Comparison of ENCODE assay signal across 16 cellular contexts in genomic region chr15:22956257-22956979, GRCh38. TPM values are rescaled to one million over a fixed set of nuclear protein-coding genes. Genes with fewer than 3 reads are reported as not detected.
DNase-seq lines count a peak whose midpoint lies in the region; ATAC-seq and TF ChIP-seq lines count a peak whose summit lies in the region.
"Had no signal": no experiment of that assay in that cellular context is flagged by ENCODE, and none has a peak within 500 bp of the region (broad histone marks: within the 10 kb centered on the region; RNA-seq: fewer than 3 reads in every experiment).

No MANE protein-coding gene starts in this region.

- TF ChIP-seq CTCF in cardiac fibroblast (IDR thresholded peaks at IDR 0.05; ENCODE audit: low read depth, low read length) = no peak
- no peak for TF ChIP-seq CTCF in left ventricle myocardium inferior (IDR thresholded peaks at IDR 0.05; ENCODE audit: borderline replicate concordance)
- TF ChIP-seq CTCF in foreskin keratinocyte (conservative IDR thresholded peaks at IDR 0.05) = no peak
- TF ChIP-seq CTCF in esophagus muscularis mucosa (IDR thresholded peaks at IDR 0.05) = no peak
- TF ChIP-seq CTCF in natural killer cell (IDR thresholded peaks at IDR 0.05) = no peak

- H3K4me3 ChIP-seq in H7 (ENCODE audit: insufficient read depth, low read depth, low read length) (no peak overlapping the region), cardiac fibroblast (replicated peaks in 1 of 2; ENCODE audit: low read depth in 2 of 2, low read length in 2 of 2) (no peak overlapping the region), left ventricle myocardium inferior (no peak overlapping the region), esophagus muscularis mucosa (no peak overlapping the region)

- intact Hi-C loops in left ventricle myocardium inferior (cut with micrococcal nuclease) (no loop called here), posterior vena cava (cut with DNase I) (no loop called here), esophagus muscularis mucosa (cut with DNase I) (no loop called here), natural killer cell (cut with micrococcal nuclease) (no loop called here)

- H3K4me1 ChIP-seq in left ventricle myocardium inferior (peaks cover 94% of the 10 kb centered on the region), foreskin keratinocyte (no peaks in the 10 kb centered on the region), esophagus muscularis mucosa (peaks cover 57 to 96% (median 85%) of the 10 kb centered on the region in 4 donors)

- 47% methylated on average over 15 of the region's 16 CpGs for WGBS in esophagus muscularis mucosa

- no peaks in the 10 kb centered on the region for H3K36me3 ChIP-seq in H7 (replicated peaks; ENCODE audit: control insufficient read depth, insufficient read depth, low read length)
- H3K36me3 ChIP-seq in left ventricle myocardium inferior = no peaks in the 10 kb centered on the region
- no peaks in the 10 kb centered on the region for H3K36me3 ChIP-seq in esophagus muscularis mucosa

- H3K27me3 ChIP-seq in H7 (ENCODE audit: control insufficient read depth, insufficient read depth, low read length) (no peaks in the 10 kb centered on the region), left ventricle myocardium inferior (ENCODE audit: low read depth) (no peaks in the 10 kb centered on the region), foreskin keratinocyte (no peaks in the 10 kb centered on the region), esophagus muscularis mucosa (no peaks in the 10 kb centered on the region)

- no peaks in the 10 kb centered on the region for H3K9me3 ChIP-seq in left ventricle myocardium inferior (replicated peaks)
- no peaks in the 10 kb centered on the region for H3K9me3 ChIP-seq in esophagus muscularis mucosa

- H3K27me3 Mint-ChIP-seq in natural killer cell (ENCODE audit: low read depth in 2 of 2) = no peaks in the 10 kb centered on the region
- H3K27me3 Mint-ChIP-seq: central memory CD8-positive, alpha-beta T cell had no signal

- H3K4me1 Mint-ChIP-seq in natural killer cell = peaks cover 0 to 4% of the 10 kb centered on the region in 2 donors
- H3K4me1 Mint-ChIP-seq: central memory CD8-positive, alpha-beta T cell had no signal

- H3K27ac ChIP-seq in left ventricle myocardium inferior (replicated peaks) (peak overlapping the region; percentile 71), foreskin keratinocyte (no peak overlapping the region), esophagus muscularis mucosa (replicated peaks in 1 of 4) (peak overlapping the region in 2 of 4 donors; percentile 7 to 23)

- no peak overlapping the region for H3K27ac Mint-ChIP-seq in natural killer cell

- H3K4me3 Mint-ChIP-seq in natural killer cell = no peak overlapping the region
- H3K4me3 Mint-ChIP-seq: central memory CD8-positive, alpha-beta T cell had no signal

- peak; percentile 26 for DNase-seq in H7
- DNase-seq in cardiac fibroblast (ENCODE audit: low read depth in 2 of 2) = peak; percentile 51 to 64
- no peak for DNase-seq in left ventricle myocardium inferior
- DNase-seq in posterior vena cava (ENCODE audit: low spot score) = peak; percentile 81
- no peak for DNase-seq in foreskin keratinocyte
- no peak for DNase-seq in esophagus muscularis mucosa (ENCODE audit: extremely low spot score)
- DNase-seq in stimulated activated CD4-positive, alpha-beta T cell treated with anti-CD3 and anti-CD28 coated beads, Interleukin-4, amount 100 ng/mL, for 24 hours = no peak
- DNase-seq in natural killer cell = no peak
- DNase-seq: activated CD4-positive, alpha-beta T cell treated with anti-CD3 and anti-CD28 coated beads, Interleukin-2, amount 50 U/mL, for 48 hours; activated effector memory CD4-positive, alpha-beta T cell treated with anti-CD3 and anti-CD28 coated beads, Interleukin-2, amount 50 U/mL, for 16 hours; DND-41; foreskin fibroblast; kidney; MM.1S; NCI-H446 had no signal

- no peaks in the 10 kb centered on the region for H3K36me3 Mint-ChIP-seq in natural killer cell

- H3K9me3 Mint-ChIP-seq in natural killer cell = no peaks in the 10 kb centered on the region
- H3K9me3 Mint-ChIP-seq: central memory CD8-positive, alpha-beta T cell had no signal

- ATAC-seq in foreskin keratinocyte (no peak), natural killer cell (no peak)

- TF ChIP-seq POLR2A in esophagus muscularis mucosa (IDR thresholded peaks at IDR 0.05; ENCODE audit: low read depth) = no peak

- no peak for TF ChIP-seq EP300 in esophagus muscularis mucosa (IDR thresholded peaks at IDR 0.05)

RNA-seq across cellular contexts. Expression of gene CYFIP1, which starts 23.8 kb away (rescaled TPM):
- total RNA-seq in H7 (2014; rRNA removed; shearing (Covaris generic)) = 84.2 and 85.7 TPM in 2 replicates
- total RNA-seq in left ventricle myocardium inferior (24.1 TPM), posterior vena cava (100 to 1,000 TPM; 116 to 119 TPM), foreskin keratinocyte (92.8 and 95.7 TPM in 2 replicates), esophagus muscularis mucosa (100 to 1,000 TPM in 2 of 4 donors, 10 to 100 TPM in 2; 86.8 to 131 (median 105) TPM), natural killer cell (1 to 10 TPM; 6.4 to 9.2 (median 8.8) TPM)
- polyA plus RNA-seq in foreskin keratinocyte = 35.0 and 39.5 TPM in 2 replicates

Comparison
In these comparisons a context has a peak if more than half of its experiments do, and no peak if none do; other contexts are left out.
1. DNase-seq: peak in H7 (single experiment), cardiac fibroblast (2 of 2) and posterior vena cava (single experiment); none in left ventricle myocardium inferior (single experiment), foreskin keratinocyte (0 of 2), esophagus muscularis mucosa (single experiment), stimulated activated CD4-positive, alpha-beta T cell treated with anti-CD3 and anti-CD28 coated beads, Interleukin-4, amount 100 ng/mL, for 24 hours (single experiment) and natural killer cell (single experiment).